16 cellular contexts compared by ENCODE assay signal in genomic region chr2:38099096-38099997, GRCh38. TPM values are rescaled to one million over a fixed set of nuclear protein-coding genes. Genes with fewer than 3 reads are reported as not detected.
DNase-seq lines count a peak whose midpoint lies in the region; ATAC-seq and TF ChIP-seq lines count a peak whose summit lies in the region.
"Had no signal": no experiment of that assay in that cellular context is flagged by ENCODE, and none has a peak within 500 bp of the region (broad histone marks: within the 10 kb centered on the region; RNA-seq: fewer than 3 reads in every experiment).

No MANE protein-coding gene starts in this region.

- peak overlapping the region; percentile 69 for H3K4me3 Mint-ChIP-seq in chondrocyte (ENCODE audit: unreplicated experiment)
- peak overlapping the region; percentile 79 for H3K4me3 Mint-ChIP-seq in type B pancreatic cell

- H3K9me3 Mint-ChIP-seq in chondrocyte (ENCODE audit: low read depth) (peaks cover 9% of the 10 kb centered on the region), type B pancreatic cell (peaks cover 11% of the 10 kb centered on the region)
- H3K9me3 Mint-ChIP-seq: activated CD4-positive, alpha-beta T cell treated with anti-CD3 and anti-CD28 coated beads, Interleukin-2, amount 10 ng/mL, durations not matched to agents 24 days and 14 days had no signal

- H3K4me1 Mint-ChIP-seq in chondrocyte (ENCODE audit: low read depth) (peaks cover 57% of the 10 kb centered on the region), type B pancreatic cell (ENCODE audit: unreplicated experiment) (peaks cover 48% of the 10 kb centered on the region)

- WGBS in heart left ventricle, 4 donors = 46 to 52% (median 50%) methylated on average over 10 of the region's 10 CpGs
- WGBS in right cardiac atrium = 51% methylated on average over 10 of the region's 10 CpGs

- ATAC-seq in heart left ventricle = no peak
- ATAC-seq in right cardiac atrium = no peak

- H3K9me3 ChIP-seq in heart left ventricle = peaks cover 0 to 10% (median 0%) of the 10 kb centered on the region in 12 donors
- H3K9me3 ChIP-seq in right cardiac atrium (ENCODE audit: control insufficient read depth, low read length) = no peaks in the 10 kb centered on the region
- H3K9me3 ChIP-seq: colonic mucosa, transverse colon had no signal

- H3K36me3 ChIP-seq in heart left ventricle = no peaks in the 10 kb centered on the region
- H3K36me3 ChIP-seq: colonic mucosa, transverse colon had no signal

- no peaks in the 10 kb centered on the region for H3K36me3 Mint-ChIP-seq in chondrocyte (ENCODE audit: low read depth)
- peaks cover 16% of the 10 kb centered on the region for H3K36me3 Mint-ChIP-seq in type B pancreatic cell

- DNase-seq in heart left ventricle (no peak), right cardiac atrium (no peak), chondrocyte (ENCODE audit: low spot score) (no peak), middle frontal gyrus (ENCODE audit: extremely low spot score, low spot score) (peak; percentile 2), type B pancreatic cell (ENCODE audit: extremely low spot score, unreplicated experiment) (no peak), NCI-H1694 (lab: John Stamatoyannopoulos, UW) (no peak), kidney glomerular epithelial cell (lab: John Stamatoyannopoulos, UW) (no peak)
- no peak for DNase-seq in activated CD4-positive, CD25-positive, alpha-beta regulatory T cell treated with anti-CD3 and anti-CD28 coated beads, Interleukin-2, amount 50 U/mL, for 72 hours
- DNase-seq: activated CD4-positive, alpha-beta T cell treated with anti-CD3 and anti-CD28 coated beads, Interleukin-2, amount 10 ng/mL, durations not matched to agents 24 days and 14 days; activated naive CD4-positive, alpha-beta T cell treated with anti-CD3 and anti-CD28 coated beads, Interleukin-2, amount 50 U/mL, for 16 hours; colonic mucosa; naive B cell; NCI-H226; stimulated activated CD4-positive, alpha-beta T cell treated with anti-CD3 and anti-CD28 coated beads, Interleukin-4, amount 100 ng/mL, for 24 hours; transverse colon had no signal

- H3K27ac Mint-ChIP-seq in chondrocyte (ENCODE audit: unreplicated experiment) = peak overlapping the region; percentile 97
- peak overlapping the region; percentile 99 for H3K27ac Mint-ChIP-seq in type B pancreatic cell
- H3K27ac Mint-ChIP-seq: naive B cell had no signal

- H3K27ac ChIP-seq in heart left ventricle = peak overlapping the region; percentile 40 to 91 (median 74)
- no peak overlapping the region for H3K27ac ChIP-seq in right cardiac atrium (ENCODE audit: low read length)
- H3K27ac ChIP-seq: colonic mucosa, KMS-11 had no signal

- intact Hi-C loops in heart left ventricle (cut with DNase I) = no loop called here
- intact Hi-C loops in right cardiac atrium (cut with DNase I) = no loop called here

- H3K4me3 ChIP-seq in heart left ventricle (peak overlapping the region in 6 of 12 donors; percentile 17 to 47 (median 35)), right cardiac atrium (ENCODE audit: low read length) (no peak overlapping the region)
- H3K4me3 ChIP-seq: colonic mucosa, transverse colon had no signal

- H3K27me3 Mint-ChIP-seq in chondrocyte (ENCODE audit: low read depth) (no peaks in the 10 kb centered on the region), type B pancreatic cell (peaks cover 3% of the 10 kb centered on the region)

- no peak for TF ChIP-seq POLR2A in heart left ventricle (IDR thresholded peaks at IDR 0.05)

- H3K27me3 ChIP-seq in heart left ventricle (peaks cover 0 to 10% (median 0%) of the 10 kb centered on the region in 9 donors), right cardiac atrium (ENCODE audit: control insufficient read depth, insufficient read depth) (no peaks in the 10 kb centered on the region)
- H3K27me3 ChIP-seq: colonic mucosa had no signal

- TF ChIP-seq CTCF in heart left ventricle (IDR thresholded peaks at IDR 0.05) (no peak), chondrocyte (IDR thresholded peaks at IDR 0.05) (no peak), type B pancreatic cell (conservative IDR thresholded peaks at IDR 0.05) (no peak)

- H3K4me1 ChIP-seq in heart left ventricle (peaks cover 0 to 60% (median 45%) of the 10 kb centered on the region in 12 donors), right cardiac atrium (ENCODE audit: control insufficient read depth, insufficient read depth, low read length) (peaks cover 8% of the 10 kb centered on the region)

RNA-seq across cellular contexts. Expression of gene CYP1B1, which starts 23.4 kb away (rescaled TPM):
- total RNA-seq in heart left ventricle (10 to 100 TPM; 11.2 to 68.8 (median 24.5) TPM), right cardiac atrium (100 to 1,000 TPM in 1 of 4 donors, 10 to 100 TPM in 3; 43.7 to 142 (median 53.4) TPM), chondrocyte (60.6 to 135 TPM (median 133 TPM) in 3 replicates), type B pancreatic cell (ENCODE audit: low replicate concordance) (176 and 360 TPM in 2 replicates)
- polyA plus RNA-seq in heart left ventricle (1 to 10 TPM; 3.9 to 8.9 TPM), right cardiac atrium (10.1 TPM)
